11 cellular contexts compared by ENCODE assay signal in the genomic region with DNA sequence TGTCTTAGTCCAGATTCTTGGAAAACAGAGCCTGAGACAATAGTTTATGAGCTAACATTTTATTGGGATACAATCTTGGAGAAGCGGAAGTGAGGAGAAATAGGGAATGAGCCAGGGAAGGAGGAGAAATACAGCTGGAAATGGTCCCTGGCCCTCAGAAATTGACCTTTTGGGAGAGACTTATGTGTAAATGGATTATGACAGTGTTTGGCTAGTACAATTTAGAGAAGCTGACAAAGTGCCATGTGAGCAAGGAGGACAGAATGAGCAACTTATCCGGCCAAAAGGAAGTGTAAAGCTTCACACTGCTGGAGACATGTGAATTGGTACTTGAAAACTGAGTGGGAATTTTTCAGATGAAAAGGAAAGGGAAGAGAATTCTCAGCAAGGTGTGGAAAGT. TPM values are rescaled to one million over a fixed set of nuclear protein-coding genes. Genes with fewer than 3 reads are reported as not detected.
DNase-seq lines count a peak whose midpoint lies in the region; ATAC-seq and TF ChIP-seq lines count a peak whose summit lies in the region.
"Had no signal": no experiment of that assay in that cellular context is flagged by ENCODE, and none has a peak within 500 bp of the region (broad histone marks: within the 10 kb centered on the region; RNA-seq: fewer than 3 reads in every experiment).

No MANE protein-coding gene starts in this region.

- intact Hi-C loops in CD14-positive monocyte (cut with micrococcal nuclease): loop anchor here (10.0 kb wide), 2 partner anchors 149 to 551 kb away; a partner anchor contains a TSS
- intact Hi-C loops in left cardiac atrium (cut with DNase I): loop anchor here in 1 of 2 donors (10.0 kb wide), 1 partner anchor 89 kb away; a partner anchor contains a TSS

- H3K4me3 Mint-ChIP-seq in CD14-positive monocyte (peak overlapping the region; percentile 96 to 98), nephron progenitor cell (no peak overlapping the region)
- peak overlapping the region; percentile 72 for H3K4me3 Mint-ChIP-seq in central memory CD8-positive, alpha-beta T cell
- peak overlapping the region; percentile 99 for H3K4me3 Mint-ChIP-seq in natural killer cell treated with Interleukin-12 subunit alpha and Interleukin-12 subunit beta and Interleukin-15 and Interleukin-18, amount 100 ng/mL, for 72 hours

- DNase-seq in CD14-positive monocyte (ENCODE audit: low spot score) (no peak), HCEC 1CT (peak; percentile 31), superior temporal gyrus (ENCODE audit: extremely low spot score) (no peak), left cardiac atrium (no peak), nephron progenitor cell (no peak)
- DNase-seq in central memory CD8-positive, alpha-beta T cell (ENCODE audit: low spot score in 2 of 2): no peak
- no peak for DNase-seq in natural killer cell treated with Interleukin-12 subunit alpha and Interleukin-12 subunit beta and Interleukin-15 and Interleukin-18, amount 100 ng/mL, for 72 hours (ENCODE audit: low spot score)
- DNase-seq: NCI-H510A had no signal

- no peak for ATAC-seq in central memory CD8-positive, alpha-beta T cell (replicated peaks; ENCODE audit: extremely low read depth, poor library complexity, severe bottlenecking)
- ATAC-seq in natural killer cell treated with Interleukin-12 subunit alpha and Interleukin-12 subunit beta and Interleukin-15 and Interleukin-18, amount 100 ng/mL, for 72 hours: no peak
- ATAC-seq in GM18861 (IDR thresholded peaks at IDR 0.05; ENCODE audit: unreplicated experiment) (no peak), left cardiac atrium (no peak)
- ATAC-seq: K562 had no signal

- H3K27ac Mint-ChIP-seq in CD14-positive monocyte (peak overlapping the region in 6 of 7 donors; percentile 52 to 99 (median 94)), nephron progenitor cell (no peak overlapping the region)
- H3K27ac Mint-ChIP-seq in central memory CD8-positive, alpha-beta T cell (ENCODE audit: low read depth): peak overlapping the region; percentile 95
- peak overlapping the region; percentile 93 to 94 for H3K27ac Mint-ChIP-seq in natural killer cell treated with Interleukin-12 subunit alpha and Interleukin-12 subunit beta and Interleukin-15 and Interleukin-18, amount 100 ng/mL, for 72 hours
- H3K27ac Mint-ChIP-seq: activated T-helper 2 cell treated with anti-CD3 and anti-CD28 coated beads, Interferon-gamma antibody, Interleukin-2, Interleukin-4, amounts not matched to agents 10 μg/mL and 5 μg/mL and 100 μg/mL, durations not matched to agents 14 hours and 24 hours and 36 hours had no signal

- no peak for TF ChIP-seq CTCF in CD14-positive monocyte (IDR thresholded peaks at IDR 0.05)
- TF ChIP-seq CTCF in nephron progenitor cell (IDR thresholded peaks at IDR 0.05): no peak

- H3K36me3 Mint-ChIP-seq in CD14-positive monocyte (peaks cover 55% of the 10 kb centered on the region in 2 donors), nephron progenitor cell (ENCODE audit: low read depth) (no peaks in the 10 kb centered on the region)
- peaks cover 52% of the 10 kb centered on the region for H3K36me3 Mint-ChIP-seq in central memory CD8-positive, alpha-beta T cell (ENCODE audit: insufficient read depth)
- peaks cover 11% of the 10 kb centered on the region for H3K36me3 Mint-ChIP-seq in natural killer cell treated with Interleukin-12 subunit alpha and Interleukin-12 subunit beta and Interleukin-15 and Interleukin-18, amount 100 ng/mL, for 72 hours

- H3K4me1 Mint-ChIP-seq in CD14-positive monocyte (peaks cover 83% of the 10 kb centered on the region), nephron progenitor cell (peaks cover 42% of the 10 kb centered on the region)
- peaks cover 74% of the 10 kb centered on the region for H3K4me1 Mint-ChIP-seq in central memory CD8-positive, alpha-beta T cell
- peaks cover 72% of the 10 kb centered on the region in 2 donors for H3K4me1 Mint-ChIP-seq in natural killer cell treated with Interleukin-12 subunit alpha and Interleukin-12 subunit beta and Interleukin-15 and Interleukin-18, amount 100 ng/mL, for 72 hours (ENCODE audit: low read depth in 2 of 2)

- H3K27me3 Mint-ChIP-seq in CD14-positive monocyte (ENCODE audit: low read depth in 3 of 3): peaks cover 0 to 3% (median 0%) of the 10 kb centered on the region in 3 donors
- no peaks in the 10 kb centered on the region for H3K27me3 Mint-ChIP-seq in central memory CD8-positive, alpha-beta T cell
- no peaks in the 10 kb centered on the region for H3K27me3 Mint-ChIP-seq in natural killer cell treated with Interleukin-12 subunit alpha and Interleukin-12 subunit beta and Interleukin-15 and Interleukin-18, amount 100 ng/mL, for 72 hours
- no peaks in the 10 kb centered on the region for H3K27me3 Mint-ChIP-seq in nephron progenitor cell (ENCODE audit: low read depth, poor library complexity)

- H3K9me3 Mint-ChIP-seq in CD14-positive monocyte: peaks cover 0 to 4% (median 2%) of the 10 kb centered on the region in 7 donors
- H3K9me3 Mint-ChIP-seq in central memory CD8-positive, alpha-beta T cell: no peaks in the 10 kb centered on the region
- peaks cover 2% of the 10 kb centered on the region for H3K9me3 Mint-ChIP-seq in natural killer cell treated with Interleukin-12 subunit alpha and Interleukin-12 subunit beta and Interleukin-15 and Interleukin-18, amount 100 ng/mL, for 72 hours
- H3K9me3 Mint-ChIP-seq in nephron progenitor cell: no peaks in the 10 kb centered on the region
- H3K9me3 Mint-ChIP-seq: activated T-helper 2 cell treated with anti-CD3 and anti-CD28 coated beads, Interferon-gamma antibody, Interleukin-2, Interleukin-4, amounts not matched to agents 10 μg/mL and 5 μg/mL and 100 μg/mL, durations not matched to agents 14 hours and 24 hours and 36 hours had no signal

RNA-seq across cellular contexts. Expression of a gene that starts 2.9 kb away (rescaled TPM):
- 100 to 1,000 TPM; 687 to 794 TPM for polyA plus RNA-seq in CD14-positive monocyte
- total RNA-seq in natural killer cell treated with Interleukin-12 subunit alpha and Interleukin-12 subunit beta and Interleukin-15 and Interleukin-18, amount 100 ng/mL, for 72 hours: 10 to 100 TPM; 47.1 to 48.3 TPM
- 10 to 100 TPM; 20.2 to 28.8 TPM for total RNA-seq in left cardiac atrium

RNA-seq across cellular contexts. Expression of a gene that starts 28.0 kb away (rescaled TPM):
- 10 to 100 TPM in 1 of 2 donors, 1 to 10 TPM in 1; 9.0 to 14.4 TPM for polyA plus RNA-seq in CD14-positive monocyte
- 10 to 100 TPM; 64.4 to 96.4 TPM for total RNA-seq in natural killer cell treated with Interleukin-12 subunit alpha and Interleukin-12 subunit beta and Interleukin-15 and Interleukin-18, amount 100 ng/mL, for 72 hours
- 10 to 100 TPM; 30.0 to 37.9 TPM for total RNA-seq in left cardiac atrium
